ENCODE assay signal across 1 cellular context in genomic region chr14:23547924-23548323, GRCh38.
TF ChIP-seq lines count a peak whose summit lies in the region.

No MANE protein-coding gene starts in this region.

TF ChIP-seq in HEK293, 187 proteins besides CTCF, POLR2A, EP300 and RAD21:
- TF ChIP-seq ZBTB20 (tag by site-specific recombination; IDR thresholded peaks at IDR 0.05) = peak; percentile 46; the same call in 1 of the 2 replicates
- no peak; the same call in 1 of the 2 replicates for TF ChIP-seq ZNF600 (tag by site-specific recombination; IDR thresholded peaks at IDR 0.05)
- TF ChIP-seq ZNF548 (tag by site-specific recombination; IDR thresholded peaks at IDR 0.05) = peak; percentile 43; the same call in 1 of the 2 replicates
- peak; percentile 91 for TF ChIP-seq ZBTB48 (tag by site-specific recombination; IDR thresholded peaks at IDR 0.05)
- 0 out of 2 replicates have a peak, but pooled peaks have one; percentile 8 for TF ChIP-seq PRDM1 (tag by site-specific recombination; IDR thresholded peaks at IDR 0.05)
